In the genomic region with DNA sequence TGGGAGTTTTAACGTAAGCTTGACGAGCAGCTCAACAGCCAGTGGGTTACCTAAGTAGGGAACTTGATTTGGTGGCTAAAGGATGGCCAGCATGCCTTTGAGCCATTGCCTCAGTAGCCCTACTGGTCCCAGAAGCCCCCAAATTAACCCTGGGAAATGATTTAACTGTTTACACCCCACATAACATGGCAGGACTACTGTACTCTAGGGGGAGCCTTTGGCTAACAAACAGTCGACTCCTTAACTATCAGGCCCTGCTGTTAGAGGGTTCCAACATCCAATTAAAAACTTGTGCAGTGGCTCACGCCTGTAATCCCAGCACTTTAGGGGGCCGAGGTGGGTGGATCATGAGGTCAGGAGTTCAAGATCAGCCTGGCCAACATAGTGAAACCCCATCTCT, we compare ENCODE assay signal across 17 cellular contexts. TPM values are rescaled to one million over a fixed set of nuclear protein-coding genes. Genes with fewer than 3 reads are reported as not detected.
DNase-seq lines count a peak whose midpoint lies in the region; ATAC-seq and TF ChIP-seq lines count a peak whose summit lies in the region.
"Had no signal": no experiment of that assay in that cellular context is flagged by ENCODE, and none has a peak within 500 bp of the region (broad histone marks: within the 10 kb centered on the region; RNA-seq: fewer than 3 reads in every experiment).

No MANE protein-coding gene starts in this region.

- H3K27me3 Mint-ChIP-seq in osteocyte (ENCODE audit: unreplicated experiment), result no peaks in the 10 kb centered on the region
- H3K27me3 Mint-ChIP-seq in stimulated activated naive CD8-positive, alpha-beta T cell treated with anti-CD3 and anti-CD28 coated beads, Interleukin-15, amount 100 ng/mL, for 72 hours, result no peaks in the 10 kb centered on the region
- H3K27me3 Mint-ChIP-seq: activated CD4-positive, alpha-beta T cell treated with anti-CD3 and anti-CD28 coated beads, Interleukin-2, amount 10 ng/mL, durations not matched to agents 24 days and 14 days had no signal

- no peaks in the 10 kb centered on the region for H3K9me3 Mint-ChIP-seq in osteocyte (ENCODE audit: unreplicated experiment)
- peaks cover 24 to 28% of the 10 kb centered on the region in 2 donors for H3K9me3 Mint-ChIP-seq in stimulated activated naive CD8-positive, alpha-beta T cell treated with anti-CD3 and anti-CD28 coated beads, Interleukin-15, amount 100 ng/mL, for 72 hours

- no peak for TF ChIP-seq POLR2A in NB4 (IDR thresholded peaks at IDR 0.05; ENCODE audit: extremely low read depth, insufficient read length)

- no peak for ATAC-seq in stimulated activated naive CD8-positive, alpha-beta T cell treated with anti-CD3 and anti-CD28 coated beads, Interleukin-15, amount 100 ng/mL, for 72 hours
- ATAC-seq: A549, gastroesophageal sphincter, lower lobe of right lung had no signal

- intact Hi-C loops in posterior cingulate gyrus (cut with DNase I), result no loop called here

- in situ Hi-C loops in astrocyte of the spinal cord (cut with HindIII; ENCODE audit: low sequenced_read_pairs), result no loop called here

- no peak overlapping the region for H3K27ac Mint-ChIP-seq in osteocyte (ENCODE audit: unreplicated experiment)
- H3K27ac Mint-ChIP-seq in stimulated activated naive CD8-positive, alpha-beta T cell treated with anti-CD3 and anti-CD28 coated beads, Interleukin-15, amount 100 ng/mL, for 72 hours, result no peak overlapping the region
- H3K27ac Mint-ChIP-seq: activated CD4-positive, alpha-beta T cell treated with anti-CD3 and anti-CD28 coated beads, Interleukin-2, amount 10 ng/mL, durations not matched to agents 24 days and 14 days had no signal

- peaks cover 3% of the 10 kb centered on the region for H3K4me1 Mint-ChIP-seq in osteocyte (ENCODE audit: unreplicated experiment)
- peaks cover 10% of the 10 kb centered on the region for H3K4me1 Mint-ChIP-seq in stimulated activated naive CD8-positive, alpha-beta T cell treated with anti-CD3 and anti-CD28 coated beads, Interleukin-15, amount 100 ng/mL, for 72 hours

- H3K4me3 ChIP-seq in NB4 (ENCODE audit: low read depth, low read length) (no peak overlapping the region), astrocyte of the spinal cord (ENCODE audit: low read depth, low read length) (no peak overlapping the region)
- H3K4me3 ChIP-seq: A549, gastroesophageal sphincter, lower lobe of right lung had no signal

- TF ChIP-seq CTCF in NB4 (IDR thresholded peaks at IDR 0.05; ENCODE audit: low read depth, low read length) (peak; percentile 48), astrocyte of the spinal cord (IDR thresholded peaks at IDR 0.05; ENCODE audit: low read depth, low read length) (peak; percentile 19), osteocyte (IDR thresholded peaks at IDR 0.05) (peak; percentile 35)

- H3K36me3 Mint-ChIP-seq in osteocyte (ENCODE audit: unreplicated experiment), result no peaks in the 10 kb centered on the region

- DNase-seq in SIG-M5 treated with dmso at 0.1 percent for 504 hours (lab: John Stamatoyannopoulos, UW; ENCODE audit: unreplicated experiment) (peak; percentile 82), SIG-M5 (lab: John Stamatoyannopoulos, UW) (no peak), NB4 (ENCODE audit: low read depth) (peak; percentile 64), astrocyte of the spinal cord (ENCODE audit: low read depth, low spot score) (no peak), osteocyte (ENCODE audit: extremely low spot score, unreplicated experiment) (no peak), hepatic stellate cell (ENCODE audit: low spot score) (no peak), posterior cingulate gyrus (no peak)
- no peak for DNase-seq in stimulated activated naive CD8-positive, alpha-beta T cell treated with anti-CD3 and anti-CD28 coated beads, Interleukin-15, amount 100 ng/mL, for 72 hours
- DNase-seq: activated CD4-positive, alpha-beta T cell treated with anti-CD3 and anti-CD28 coated beads, Interleukin-2, amount 10 ng/mL, durations not matched to agents 24 days and 14 days; activated gamma-delta T cell treated with Interleukin-2 at 50 U/mL for 16 hours; DMS79; lower lobe of right lung; NCI-H345; stimulated activated CD4-positive, alpha-beta T cell treated with anti-CD3 and anti-CD28 coated beads, Interleukin-4, amount 100 ng/mL, for 24 hours had no signal

- H3K4me3 Mint-ChIP-seq in osteocyte (ENCODE audit: unreplicated experiment), result no peak overlapping the region
- no peak overlapping the region for H3K4me3 Mint-ChIP-seq in stimulated activated naive CD8-positive, alpha-beta T cell treated with anti-CD3 and anti-CD28 coated beads, Interleukin-15, amount 100 ng/mL, for 72 hours
- H3K4me3 Mint-ChIP-seq: activated CD4-positive, alpha-beta T cell treated with anti-CD3 and anti-CD28 coated beads, Interleukin-2, amount 10 ng/mL, durations not matched to agents 24 days and 14 days had no signal

RNA-seq across cellular contexts. Expression of gene SMCO1, which starts 9.4 kb away (rescaled TPM):
- total RNA-seq in osteocyte, result not detected in 2 replicates
- total RNA-seq: activated CD4-positive, alpha-beta T cell treated with anti-CD3 and anti-CD28 coated beads, Interleukin-2, amount 10 ng/mL, durations not matched to agents 24 days and 14 days; gastroesophageal sphincter; lower lobe of right lung; posterior vena cava had no signal

RNA-seq across cellular contexts. Expression of gene RNF168, which starts 21.0 kb away (rescaled TPM):
- total RNA-seq in osteocyte, result 17.2 and 19.8 TPM in 2 replicates

RNA-seq across cellular contexts. Expression of gene WDR53, which starts 43.8 kb away (rescaled TPM):
- total RNA-seq in osteocyte, result 15.4 and 16.5 TPM in 2 replicates

RNA-seq across cellular contexts. Expression of gene FBXO45, which starts 43.9 kb away (rescaled TPM):
- 7.8 and 8.2 TPM in 2 replicates for total RNA-seq in osteocyte

Comparison
In these comparisons a context has a peak if more than half of its experiments do, and no peak if none do; other contexts are left out.
1. DNase-seq: peak in SIG-M5 treated with dmso at 0.1 percent for 504 hours (single experiment) and NB4 (single experiment); none in SIG-M5 (single experiment), astrocyte of the spinal cord (single experiment), osteocyte (single experiment), hepatic stellate cell (single experiment), posterior cingulate gyrus (0 of 10) and stimulated activated naive CD8-positive, alpha-beta T cell treated with anti-CD3 and anti-CD28 coated beads, Interleukin-15, amount 100 ng/mL, for 72 hours (0 of 2).
2. Peak in every context shown above with its lines, with median percentiles within 50 percentile points of each other: CTCF ChIP-seq.